Comparison of ENCODE assay signal across 1 cellular context in the genomic region with DNA sequence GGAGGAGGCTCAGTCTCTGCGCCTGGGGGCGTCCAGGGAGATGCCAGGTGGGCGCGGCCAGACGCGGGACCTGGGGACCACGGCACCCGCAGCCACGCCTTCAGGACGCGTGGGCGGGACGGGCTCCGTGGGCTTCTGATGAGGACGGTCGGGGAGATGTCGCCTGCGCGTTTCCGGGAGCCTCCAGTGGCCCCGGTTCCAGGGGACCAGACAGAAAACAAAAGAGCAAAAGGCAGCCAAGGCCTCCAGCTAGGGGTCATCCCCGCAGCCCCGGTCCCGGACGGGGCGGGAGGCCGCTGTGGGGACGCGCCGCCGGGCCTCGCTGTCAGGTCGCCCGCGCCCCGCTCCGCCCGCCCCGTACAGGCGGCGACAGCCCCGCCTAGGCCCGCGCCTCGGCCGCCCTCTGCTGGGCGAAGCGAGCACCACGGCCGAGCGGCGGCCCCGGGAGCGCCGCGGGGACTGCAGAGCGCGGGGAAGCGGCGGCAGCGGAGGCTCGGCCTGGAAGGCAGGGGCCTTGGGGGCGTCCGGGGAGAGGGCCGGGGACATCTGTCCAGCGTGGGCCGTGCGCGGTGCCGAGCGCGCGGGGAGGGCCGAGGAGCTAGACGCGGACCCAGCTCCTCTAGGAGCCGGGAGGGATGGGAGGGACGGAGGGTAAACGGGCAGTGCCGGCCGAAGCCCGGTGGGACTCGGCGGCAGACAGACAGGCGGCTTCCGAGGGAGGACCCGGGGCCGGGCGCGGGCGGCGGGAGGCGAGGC.
TF ChIP-seq lines count a peak whose summit lies in the region.

No MANE protein-coding gene starts in this region.

TF ChIP-seq in K562, 482 proteins besides CTCF, POLR2A, EP300 and RAD21 (continued from another document and continues in another):
- TF ChIP-seq, protein P1, sequence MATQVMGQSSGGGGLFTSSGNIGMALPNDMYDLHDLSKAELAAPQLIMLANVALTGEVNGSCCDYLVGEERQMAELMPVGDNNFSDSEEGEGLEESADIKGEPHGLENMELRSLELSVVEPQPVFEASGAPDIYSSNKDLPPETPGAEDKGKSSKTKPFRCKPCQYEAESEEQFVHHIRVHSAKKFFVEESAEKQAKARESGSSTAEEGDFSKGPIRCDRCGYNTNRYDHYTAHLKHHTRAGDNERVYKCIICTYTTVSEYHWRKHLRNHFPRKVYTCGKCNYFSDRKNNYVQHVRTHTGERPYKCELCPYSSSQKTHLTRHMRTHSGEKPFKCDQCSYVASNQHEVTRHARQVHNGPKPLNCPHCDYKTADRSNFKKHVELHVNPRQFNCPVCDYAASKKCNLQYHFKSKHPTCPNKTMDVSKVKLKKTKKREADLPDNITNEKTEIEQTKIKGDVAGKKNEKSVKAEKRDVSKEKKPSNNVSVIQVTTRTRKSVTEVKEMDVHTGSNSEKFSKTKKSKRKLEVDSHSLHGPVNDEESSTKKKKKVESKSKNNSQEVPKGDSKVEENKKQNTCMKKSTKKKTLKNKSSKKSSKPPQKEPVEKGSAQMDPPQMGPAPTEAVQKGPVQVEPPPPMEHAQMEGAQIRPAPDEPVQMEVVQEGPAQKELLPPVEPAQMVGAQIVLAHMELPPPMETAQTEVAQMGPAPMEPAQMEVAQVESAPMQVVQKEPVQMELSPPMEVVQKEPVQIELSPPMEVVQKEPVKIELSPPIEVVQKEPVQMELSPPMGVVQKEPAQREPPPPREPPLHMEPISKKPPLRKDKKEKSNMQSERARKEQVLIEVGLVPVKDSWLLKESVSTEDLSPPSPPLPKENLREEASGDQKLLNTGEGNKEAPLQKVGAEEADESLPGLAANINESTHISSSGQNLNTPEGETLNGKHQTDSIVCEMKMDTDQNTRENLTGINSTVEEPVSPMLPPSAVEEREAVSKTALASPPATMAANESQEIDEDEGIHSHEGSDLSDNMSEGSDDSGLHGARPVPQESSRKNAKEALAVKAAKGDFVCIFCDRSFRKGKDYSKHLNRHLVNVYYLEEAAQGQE (CRISPR knock-in tag; IDR thresholded peaks at IDR 0.05; ENCODE audit: low read depth), result no peak
- TF ChIP-seq, protein P2, sequence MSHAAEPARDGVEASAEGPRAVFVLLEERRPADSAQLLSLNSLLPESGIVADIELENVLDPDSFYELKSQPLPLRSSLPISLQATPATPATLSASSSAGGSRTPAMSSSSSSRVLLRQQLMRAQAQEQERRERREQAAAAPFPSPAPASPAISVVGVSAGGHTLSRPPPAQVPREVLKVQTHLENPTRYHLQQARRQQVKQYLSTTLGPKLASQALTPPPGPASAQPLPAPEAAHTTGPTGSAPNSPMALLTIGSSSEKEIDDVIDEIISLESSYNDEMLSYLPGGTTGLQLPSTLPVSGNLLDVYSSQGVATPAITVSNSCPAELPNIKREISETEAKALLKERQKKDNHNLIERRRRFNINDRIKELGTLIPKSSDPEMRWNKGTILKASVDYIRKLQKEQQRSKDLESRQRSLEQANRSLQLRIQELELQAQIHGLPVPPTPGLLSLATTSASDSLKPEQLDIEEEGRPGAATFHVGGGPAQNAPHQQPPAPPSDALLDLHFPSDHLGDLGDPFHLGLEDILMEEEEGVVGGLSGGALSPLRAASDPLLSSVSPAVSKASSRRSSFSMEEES (CRISPR knock-in tag; IDR thresholded peaks at IDR 0.05), result no peak
- TF ChIP-seq BRD4 (IDR thresholded peaks at IDR 0.05), result no peak
- TF ChIP-seq, protein P3, sequence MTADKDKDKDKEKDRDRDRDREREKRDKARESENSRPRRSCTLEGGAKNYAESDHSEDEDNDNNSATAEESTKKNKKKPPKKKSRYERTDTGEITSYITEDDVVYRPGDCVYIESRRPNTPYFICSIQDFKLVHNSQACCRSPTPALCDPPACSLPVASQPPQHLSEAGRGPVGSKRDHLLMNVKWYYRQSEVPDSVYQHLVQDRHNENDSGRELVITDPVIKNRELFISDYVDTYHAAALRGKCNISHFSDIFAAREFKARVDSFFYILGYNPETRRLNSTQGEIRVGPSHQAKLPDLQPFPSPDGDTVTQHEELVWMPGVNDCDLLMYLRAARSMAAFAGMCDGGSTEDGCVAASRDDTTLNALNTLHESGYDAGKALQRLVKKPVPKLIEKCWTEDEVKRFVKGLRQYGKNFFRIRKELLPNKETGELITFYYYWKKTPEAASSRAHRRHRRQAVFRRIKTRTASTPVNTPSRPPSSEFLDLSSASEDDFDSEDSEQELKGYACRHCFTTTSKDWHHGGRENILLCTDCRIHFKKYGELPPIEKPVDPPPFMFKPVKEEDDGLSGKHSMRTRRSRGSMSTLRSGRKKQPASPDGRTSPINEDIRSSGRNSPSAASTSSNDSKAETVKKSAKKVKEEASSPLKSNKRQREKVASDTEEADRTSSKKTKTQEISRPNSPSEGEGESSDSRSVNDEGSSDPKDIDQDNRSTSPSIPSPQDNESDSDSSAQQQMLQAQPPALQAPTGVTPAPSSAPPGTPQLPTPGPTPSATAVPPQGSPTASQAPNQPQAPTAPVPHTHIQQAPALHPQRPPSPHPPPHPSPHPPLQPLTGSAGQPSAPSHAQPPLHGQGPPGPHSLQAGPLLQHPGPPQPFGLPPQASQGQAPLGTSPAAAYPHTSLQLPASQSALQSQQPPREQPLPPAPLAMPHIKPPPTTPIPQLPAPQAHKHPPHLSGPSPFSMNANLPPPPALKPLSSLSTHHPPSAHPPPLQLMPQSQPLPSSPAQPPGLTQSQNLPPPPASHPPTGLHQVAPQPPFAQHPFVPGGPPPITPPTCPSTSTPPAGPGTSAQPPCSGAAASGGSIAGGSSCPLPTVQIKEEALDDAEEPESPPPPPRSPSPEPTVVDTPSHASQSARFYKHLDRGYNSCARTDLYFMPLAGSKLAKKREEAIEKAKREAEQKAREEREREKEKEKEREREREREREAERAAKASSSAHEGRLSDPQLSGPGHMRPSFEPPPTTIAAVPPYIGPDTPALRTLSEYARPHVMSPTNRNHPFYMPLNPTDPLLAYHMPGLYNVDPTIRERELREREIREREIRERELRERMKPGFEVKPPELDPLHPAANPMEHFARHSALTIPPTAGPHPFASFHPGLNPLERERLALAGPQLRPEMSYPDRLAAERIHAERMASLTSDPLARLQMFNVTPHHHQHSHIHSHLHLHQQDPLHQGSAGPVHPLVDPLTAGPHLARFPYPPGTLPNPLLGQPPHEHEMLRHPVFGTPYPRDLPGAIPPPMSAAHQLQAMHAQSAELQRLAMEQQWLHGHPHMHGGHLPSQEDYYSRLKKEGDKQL (CRISPR knock-in tag; IDR thresholded peaks at IDR 0.05; ENCODE audit: borderline replicate concordance), result no peak
- TF ChIP-seq, protein P4, sequence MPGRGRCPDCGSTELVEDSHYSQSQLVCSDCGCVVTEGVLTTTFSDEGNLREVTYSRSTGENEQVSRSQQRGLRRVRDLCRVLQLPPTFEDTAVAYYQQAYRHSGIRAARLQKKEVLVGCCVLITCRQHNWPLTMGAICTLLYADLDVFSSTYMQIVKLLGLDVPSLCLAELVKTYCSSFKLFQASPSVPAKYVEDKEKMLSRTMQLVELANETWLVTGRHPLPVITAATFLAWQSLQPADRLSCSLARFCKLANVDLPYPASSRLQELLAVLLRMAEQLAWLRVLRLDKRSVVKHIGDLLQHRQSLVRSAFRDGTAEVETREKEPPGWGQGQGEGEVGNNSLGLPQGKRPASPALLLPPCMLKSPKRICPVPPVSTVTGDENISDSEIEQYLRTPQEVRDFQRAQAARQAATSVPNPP (IDR thresholded peaks at IDR 0.05; ENCODE audit: borderline replicate concordance, insufficient read depth, insufficient read length), result no peak
- TF ChIP-seq ZKSCAN1 (IDR thresholded peaks at IDR 0.05; ENCODE audit: low read depth, low read length), result no peak; the same call in 1 of the 2 replicates
- no peak for TF ChIP-seq RBM17 (IDR thresholded peaks at IDR 0.05; ENCODE audit: borderline replicate concordance, low read depth, low read length)
- TF ChIP-seq POLR2G (IDR thresholded peaks at IDR 0.05; ENCODE audit: low read depth, low read length), result peak; percentile 89
- TF ChIP-seq JUN (IDR thresholded peaks at IDR 0.05; ENCODE audit: borderline replicate concordance, low read depth, low read length), result no peak
- TF ChIP-seq JUN (CRISPR knock-in tag; IDR thresholded peaks at IDR 0.05; ENCODE audit: borderline replicate concordance), result no peak
- peak; percentile 98 for TF ChIP-seq NCOA6 (IDR thresholded peaks at IDR 0.05)
- no peak for TF ChIP-seq SREBF1 (IDR thresholded peaks at IDR 0.05; ENCODE audit: borderline replicate concordance, low read depth, low read length)
- no peak for TF ChIP-seq LCOR (CRISPR knock-in tag; IDR thresholded peaks at IDR 0.05)
- TF ChIP-seq MTA2 (IDR thresholded peaks at IDR 0.05; ENCODE audit: low read depth), result no peak
- TF ChIP-seq, protein P5, sequence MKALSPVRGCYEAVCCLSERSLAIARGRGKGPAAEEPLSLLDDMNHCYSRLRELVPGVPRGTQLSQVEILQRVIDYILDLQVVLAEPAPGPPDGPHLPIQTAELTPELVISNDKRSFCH (CRISPR knock-in tag; IDR thresholded peaks at IDR 0.05), result no peak
- TF ChIP-seq, protein P5 (tag; IDR thresholded peaks at IDR 0.05), result peak; percentile 62
- TF ChIP-seq, protein P6, sequence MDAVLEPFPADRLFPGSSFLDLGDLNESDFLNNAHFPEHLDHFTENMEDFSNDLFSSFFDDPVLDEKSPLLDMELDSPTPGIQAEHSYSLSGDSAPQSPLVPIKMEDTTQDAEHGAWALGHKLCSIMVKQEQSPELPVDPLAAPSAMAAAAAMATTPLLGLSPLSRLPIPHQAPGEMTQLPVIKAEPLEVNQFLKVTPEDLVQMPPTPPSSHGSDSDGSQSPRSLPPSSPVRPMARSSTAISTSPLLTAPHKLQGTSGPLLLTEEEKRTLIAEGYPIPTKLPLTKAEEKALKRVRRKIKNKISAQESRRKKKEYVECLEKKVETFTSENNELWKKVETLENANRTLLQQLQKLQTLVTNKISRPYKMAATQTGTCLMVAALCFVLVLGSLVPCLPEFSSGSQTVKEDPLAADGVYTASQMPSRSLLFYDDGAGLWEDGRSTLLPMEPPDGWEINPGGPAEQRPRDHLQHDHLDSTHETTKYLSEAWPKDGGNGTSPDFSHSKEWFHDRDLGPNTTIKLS (IDR thresholded peaks at IDR 0.05; ENCODE audit: borderline replicate concordance, low read depth), result peak; percentile 29; the same call in 1 of the 2 replicates
- no peak; the same call in 1 of the 2 replicates for TF ChIP-seq ZNF282 (CRISPR knock-in tag; IDR thresholded peaks at IDR 0.05)
- TF ChIP-seq KLF6 (CRISPR knock-in tag; IDR thresholded peaks at IDR 0.05; ENCODE audit: borderline replicate concordance), result no peak
- TF ChIP-seq DDX20 (tag; IDR thresholded peaks at IDR 0.05; ENCODE audit: low read depth), result no peak
- TF ChIP-seq, protein P7, sequence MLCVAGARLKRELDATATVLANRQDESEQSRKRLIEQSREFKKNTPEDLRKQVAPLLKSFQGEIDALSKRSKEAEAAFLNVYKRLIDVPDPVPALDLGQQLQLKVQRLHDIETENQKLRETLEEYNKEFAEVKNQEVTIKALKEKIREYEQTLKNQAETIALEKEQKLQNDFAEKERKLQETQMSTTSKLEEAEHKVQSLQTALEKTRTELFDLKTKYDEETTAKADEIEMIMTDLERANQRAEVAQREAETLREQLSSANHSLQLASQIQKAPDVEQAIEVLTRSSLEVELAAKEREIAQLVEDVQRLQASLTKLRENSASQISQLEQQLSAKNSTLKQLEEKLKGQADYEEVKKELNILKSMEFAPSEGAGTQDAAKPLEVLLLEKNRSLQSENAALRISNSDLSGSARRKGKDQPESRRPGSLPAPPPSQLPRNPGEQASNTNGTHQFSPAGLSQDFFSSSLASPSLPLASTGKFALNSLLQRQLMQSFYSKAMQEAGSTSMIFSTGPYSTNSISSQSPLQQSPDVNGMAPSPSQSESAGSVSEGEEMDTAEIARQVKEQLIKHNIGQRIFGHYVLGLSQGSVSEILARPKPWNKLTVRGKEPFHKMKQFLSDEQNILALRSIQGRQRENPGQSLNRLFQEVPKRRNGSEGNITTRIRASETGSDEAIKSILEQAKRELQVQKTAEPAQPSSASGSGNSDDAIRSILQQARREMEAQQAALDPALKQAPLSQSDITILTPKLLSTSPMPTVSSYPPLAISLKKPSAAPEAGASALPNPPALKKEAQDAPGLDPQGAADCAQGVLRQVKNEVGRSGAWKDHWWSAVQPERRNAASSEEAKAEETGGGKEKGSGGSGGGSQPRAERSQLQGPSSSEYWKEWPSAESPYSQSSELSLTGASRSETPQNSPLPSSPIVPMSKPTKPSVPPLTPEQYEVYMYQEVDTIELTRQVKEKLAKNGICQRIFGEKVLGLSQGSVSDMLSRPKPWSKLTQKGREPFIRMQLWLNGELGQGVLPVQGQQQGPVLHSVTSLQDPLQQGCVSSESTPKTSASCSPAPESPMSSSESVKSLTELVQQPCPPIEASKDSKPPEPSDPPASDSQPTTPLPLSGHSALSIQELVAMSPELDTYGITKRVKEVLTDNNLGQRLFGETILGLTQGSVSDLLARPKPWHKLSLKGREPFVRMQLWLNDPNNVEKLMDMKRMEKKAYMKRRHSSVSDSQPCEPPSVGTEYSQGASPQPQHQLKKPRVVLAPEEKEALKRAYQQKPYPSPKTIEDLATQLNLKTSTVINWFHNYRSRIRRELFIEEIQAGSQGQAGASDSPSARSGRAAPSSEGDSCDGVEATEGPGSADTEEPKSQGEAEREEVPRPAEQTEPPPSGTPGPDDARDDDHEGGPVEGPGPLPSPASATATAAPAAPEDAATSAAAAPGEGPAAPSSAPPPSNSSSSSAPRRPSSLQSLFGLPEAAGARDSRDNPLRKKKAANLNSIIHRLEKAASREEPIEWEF (CRISPR knock-in tag; IDR thresholded peaks at IDR 0.05), result no peak
- TF ChIP-seq STAT5A (IDR thresholded peaks at IDR 0.05; ENCODE audit: borderline replicate concordance, low read length), result no peak
- no peak for TF ChIP-seq RBM14 (IDR thresholded peaks at IDR 0.05; ENCODE audit: borderline replicate concordance, insufficient read depth, low read depth, low read length)
- no peak for TF ChIP-seq RBM22 (IDR thresholded peaks at IDR 0.05; ENCODE audit: low read depth, low read length, poor library complexity, severe bottlenecking)
- TF ChIP-seq FOXJ3 (CRISPR knock-in tag; IDR thresholded peaks at IDR 0.05), result no peak
- TF ChIP-seq, protein P8, sequence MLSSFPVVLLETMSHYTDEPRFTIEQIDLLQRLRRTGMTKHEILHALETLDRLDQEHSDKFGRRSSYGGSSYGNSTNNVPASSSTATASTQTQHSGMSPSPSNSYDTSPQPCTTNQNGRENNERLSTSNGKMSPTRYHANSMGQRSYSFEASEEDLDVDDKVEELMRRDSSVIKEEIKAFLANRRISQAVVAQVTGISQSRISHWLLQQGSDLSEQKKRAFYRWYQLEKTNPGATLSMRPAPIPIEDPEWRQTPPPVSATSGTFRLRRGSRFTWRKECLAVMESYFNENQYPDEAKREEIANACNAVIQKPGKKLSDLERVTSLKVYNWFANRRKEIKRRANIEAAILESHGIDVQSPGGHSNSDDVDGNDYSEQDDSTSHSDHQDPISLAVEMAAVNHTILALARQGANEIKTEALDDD (IDR thresholded peaks at IDR 0.05), result no peak
- no peak for TF ChIP-seq TAF7 (tag; IDR thresholded peaks at IDR 0.05)
- TF ChIP-seq KLF1 (tag; IDR thresholded peaks at IDR 0.05), result no peak
- TF ChIP-seq HCFC1 (IDR thresholded peaks at IDR 0.05; ENCODE audit: low read depth, low read length), result no peak; the same call in 1 of the 2 replicates
- TF ChIP-seq MYNN (IDR thresholded peaks at IDR 0.05), result no peak
- no peak for TF ChIP-seq MYNN (CRISPR knock-in tag; IDR thresholded peaks at IDR 0.05)
- no peak for TF ChIP-seq PRMT5 (CRISPR knock-in tag; IDR thresholded peaks at IDR 0.05)
- TF ChIP-seq NCOA2 (IDR thresholded peaks at IDR 0.05; ENCODE audit: partially characterized antibody in 2 of 2), result no peak
- no peak for TF ChIP-seq ZNF589 (CRISPR knock-in tag; IDR thresholded peaks at IDR 0.05; ENCODE audit: low read depth)
- no peak for TF ChIP-seq ZNF217 (CRISPR knock-in tag; IDR thresholded peaks at IDR 0.05)
